ENCODE assay signal across 8 cellular contexts in the genomic region with DNA sequence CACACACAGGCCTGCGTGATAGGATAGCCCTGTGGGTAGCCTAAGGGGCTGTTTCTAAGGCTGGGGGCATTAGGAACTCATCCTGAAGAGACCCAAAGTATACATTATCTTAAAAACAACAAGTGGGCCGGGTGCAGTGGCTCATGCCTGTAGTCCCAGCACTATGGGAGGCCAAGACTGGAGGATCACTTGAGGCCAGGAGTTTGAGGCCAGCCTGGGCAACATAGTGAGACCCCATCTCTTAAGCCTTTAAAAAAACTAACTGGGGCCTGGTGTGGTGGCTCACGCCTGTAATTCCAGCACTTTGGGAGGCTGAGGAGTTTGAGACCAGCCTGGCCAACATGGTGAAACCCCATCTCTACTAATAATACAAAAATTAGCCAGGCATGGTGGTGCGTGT. TPM values are rescaled to one million over a fixed set of nuclear protein-coding genes. Genes with fewer than 3 reads are reported as not detected.
A peak's percentile ranks its signal among the peaks of the same experiment; 100 is the strongest.
DNase-seq lines count a peak whose midpoint lies in the region; ATAC-seq, FAIRE-seq and TF ChIP-seq lines count a peak whose summit lies in the region.
"Not testable (repeated sequence)": the region's sequence is repeated elsewhere in the genome, so short reads cannot be mapped to it uniquely, and the experiment has no call there.
"Had no signal": no experiment of that assay in that cellular context is flagged by ENCODE, and none has a peak within 500 bp of the region (broad histone marks: within the 10 kb centered on the region; RNA-seq: fewer than 3 reads in every experiment).

No MANE protein-coding gene starts in this region.

- DNase-seq in RWPE1 (ENCODE audit: low spot score); WTC11 (ENCODE audit: low spot score); H1 (ENCODE audit: low read depth in 1 of 2, low spot score in 2 of 2); HepG2 (ENCODE audit: low spot score); neuronal stem cell (ENCODE audit: low spot score): not testable (repeated sequence)

- H3K18ac ChIP-seq in H1 (ENCODE audit: extremely low read depth, low read length), result not testable (repeated sequence)
- H3K18ac ChIP-seq in neuronal stem cell (ENCODE audit: low read length), result peak overlapping the region; percentile 48

- H4K20me1 ChIP-seq in H1 (replicated peaks in 1 of 2; ENCODE audit: control insufficient read depth in 1 of 2, insufficient read depth in 2 of 2, low read length in 2 of 2); HepG2 (ENCODE audit: insufficient read depth, low read length): not testable (repeated sequence)

- H3K4me3 Mint-ChIP-seq in WTC11, result not testable (repeated sequence)

- WGBS in H1 (ENCODE audit: extremely low coverage in 1 of 2, insufficient coverage in 1 of 2, insufficient read length in 1 of 2, insufficient replicate concordance in 2 of 2, low coverage in 1 of 2, low lambda C conversion rate in 2 of 2, missing lambda C conversion rate in 1 of 2), 2 experiments, result 83% methylated on average over 4 of the region's 4 CpGs; no CpG with 5 or more reads in 1 of the 2 experiments
- WGBS in HepG2 (ENCODE audit: low lambda C conversion rate), result 53% methylated on average over 3 of the region's 4 CpGs
- no CpG with 5 or more reads among the region's 4 CpGs for WGBS in neuronal stem cell (ENCODE audit: extremely low coverage in 2 of 2, insufficient read length in 2 of 2, insufficient replicate concordance in 1 of 2), 2 donors

- POLR2A ChIA-PET in HEK293 (lab: Yijun Ruan, JAX), result interaction anchor here (1.0 kb wide), 1 partner anchor 67 kb away, joined by 3 read pairs; a partner anchor contains a TSS
- POLR2A ChIA-PET in RWPE1 (lab: Yijun Ruan, JAX; ENCODE audit: low non-redundant PET), result interaction anchor here (0.6 kb wide), 1 partner anchor 19 kb away, joined by 3 read pairs; no protein-coding TSS in a partner anchor
- POLR2A ChIA-PET in WTC11 (lab: Charles Lee); H1 (lab: Charles Lee; ENCODE audit: partially characterized antibody); HepG2 (lab: Yijun Ruan, JAX): not testable (repeated sequence)

- H3K4ac ChIP-seq in H1 (replicated peaks; ENCODE audit: insufficient read length, low read depth, low read length); neuronal stem cell (ENCODE audit: low read length): not testable (repeated sequence)

- not testable (repeated sequence) for H3K36me3 Mint-ChIP-seq in WTC11

- not testable (repeated sequence) for H2AFZ ChIP-seq in H1 (ENCODE audit: low read length); HepG2 (ENCODE audit: low read length); neuronal stem cell (ENCODE audit: low read length)

- H3K4me3 ChIP-seq in HEK293 (ENCODE audit: low read depth, low read length); H1 (ENCODE audit: extremely low read depth in 1 of 4, insufficient read depth in 2 of 4, low read depth in 3 of 4, low read length in 4 of 4); HepG2 (replicated peaks in 1 of 3; ENCODE audit: insufficient read depth in 1 of 3, low read depth in 2 of 3, low read length in 3 of 3); neuronal stem cell (ENCODE audit: low read length in 2 of 2): not testable (repeated sequence)

- not testable (repeated sequence) for H3K27me3 Mint-ChIP-seq in WTC11 (ENCODE audit: low read depth)

- H3K27ac Mint-ChIP-seq in WTC11, result not testable (repeated sequence)

- H2BK120ac ChIP-seq in H1 (replicated peaks; ENCODE audit: low read depth, low read length); neuronal stem cell (ENCODE audit: low read depth, low read length): not testable (repeated sequence)

- not testable (repeated sequence) for TF ChIP-seq RAD21 in H1 (IDR thresholded peaks at IDR 0.05 in 1 of 2, conservative IDR thresholded peaks at IDR 0.05 in 1 of 2; ENCODE audit: low read depth in 2 of 2, low read length in 2 of 2); HepG2 (CRISPR knock-in tag; IDR thresholded peaks at IDR 0.05)

- not testable (repeated sequence) for H3K27ac ChIP-seq in HEK293 (ENCODE audit: extremely low read depth, low read depth, low read length); H1 (ENCODE audit: low read depth, low read length); HepG2 (ENCODE audit: extremely low read length, insufficient read depth, low read length); neuronal stem cell (replicated peaks; ENCODE audit: low read length)
- peak overlapping the region; percentile 99 for H3K27ac ChIP-seq in RWPE1

- peak overlapping the region; percentile 65 for H4K91ac ChIP-seq in H1 (replicated peaks; ENCODE audit: insufficient read length, low read length)
- not testable (repeated sequence) for H4K91ac ChIP-seq in neuronal stem cell (ENCODE audit: low read depth, low read length, poor library complexity)

- not testable (repeated sequence) for H3K79me2 ChIP-seq in H1 (ENCODE audit: control insufficient read depth in 1 of 2, insufficient read depth in 2 of 2, low read length in 2 of 2); HepG2 (ENCODE audit: insufficient read depth, low read length)

- in situ Hi-C loops in HepG2 (cut with HindIII; ENCODE audit: extremely low pct_ligation_motif_present, low pct_unique_long_range_greater_than_20kb), result not testable (repeated sequence)

- H2BK5ac ChIP-seq in H1 (ENCODE audit: low read depth, low read length); neuronal stem cell (ENCODE audit: low read length): not testable (repeated sequence)

- CTCF ChIA-PET in HEK293 (lab: Yijun Ruan, JAX) (interaction anchor here (1.0 kb wide), 1 partner anchor 8 kb away, joined by 3 read pairs; no protein-coding TSS in a partner anchor), RWPE1 (lab: Yijun Ruan, JAX) (interaction anchor here (0.5 kb wide), 1 partner anchor 113 kb away, joined by 5 read pairs; no protein-coding TSS in a partner anchor), H1 (lab: Charles Lee; ENCODE audit: partially characterized antibody) (interaction anchor here (0.6 kb wide), 1 partner anchor 66 kb away, joined by 3 read pairs; no protein-coding TSS in a partner anchor)
- CTCF ChIA-PET in WTC11 (lab: Charles Lee); HepG2 (lab: Yijun Ruan, JAX; ENCODE audit: low intra/inter-chr PET ratio, low total read pairs): not testable (repeated sequence)

- intact Hi-C loops in HepG2 (cut with micrococcal nuclease; ENCODE audit: unreplicated experiment), result not testable (repeated sequence)

- not testable (repeated sequence) for H3K36me3 ChIP-seq in HEK293 (ENCODE audit: control insufficient read depth in 2 of 2, insufficient read depth in 1 of 2, low read length in 2 of 2); H1 (ENCODE audit: control insufficient read depth in 2 of 4, insufficient read depth in 4 of 4, low read length in 3 of 4); HepG2 (replicated peaks in 1 of 2; ENCODE audit: control insufficient read depth in 1 of 2, insufficient read depth in 2 of 2, low read length in 2 of 2); neuronal stem cell (replicated peaks in 1 of 2; ENCODE audit: control insufficient read depth in 2 of 2, insufficient read depth in 2 of 2, low read length in 2 of 2)

- not testable (repeated sequence) for H2AK5ac ChIP-seq in H1 (ENCODE audit: low read depth, low read length)
- peak overlapping the region; percentile 83 for H2AK5ac ChIP-seq in neuronal stem cell (ENCODE audit: low read depth, low read length)

- not testable (repeated sequence) for H4K8ac ChIP-seq in H1 (ENCODE audit: extremely low read depth, insufficient read depth, low read length); neuronal stem cell (ENCODE audit: low read depth, low read length)

- not testable (repeated sequence) for FAIRE-seq in H1 (lab: Jason Lieb, UNC); HepG2 (lab: Jason Lieb, UNC)

- not testable (repeated sequence) for H3K4me1 ChIP-seq in HEK293 (ENCODE audit: control insufficient read depth, insufficient read depth, low read length); H1 (replicated peaks in 1 of 4; ENCODE audit: control insufficient read depth in 3 of 4, insufficient read depth in 4 of 4, low read length in 3 of 4); neuronal stem cell (ENCODE audit: control insufficient read depth in 2 of 2, insufficient read depth in 1 of 2, low read depth in 1 of 2, low read length in 2 of 2)
- peaks cover 24% of the 10 kb centered on the region; the same call in 1 of the 2 replicates for H3K4me1 ChIP-seq in HepG2 (ENCODE audit: insufficient read depth, low read length)

- not testable (repeated sequence) for H3K9me3 Mint-ChIP-seq in WTC11

- TF ChIP-seq EP300 in H1 (IDR thresholded peaks at IDR 0.05; ENCODE audit: borderline replicate concordance in 1 of 2, low read depth in 2 of 2, low read length in 2 of 2); HepG2 (IDR thresholded peaks at IDR 0.05; ENCODE audit: low read depth in 2 of 2, low read length in 2 of 2); HepG2 (CRISPR knock-in tag; IDR thresholded peaks at IDR 0.05; ENCODE audit: borderline replicate concordance): not testable (repeated sequence)

- not testable (repeated sequence) for H3K27me3 ChIP-seq in H1 (replicated peaks in 1 of 4; ENCODE audit: control insufficient read depth in 3 of 4, extremely low read depth in 1 of 4, insufficient read depth in 3 of 4, low read length in 3 of 4); neuronal stem cell (ENCODE audit: control insufficient read depth in 3 of 3, insufficient read depth in 3 of 3, low read depth in 1 of 3, low read length in 3 of 3)
- H3K27me3 ChIP-seq in HepG2 (ENCODE audit: control insufficient read depth in 1 of 2, insufficient read depth in 2 of 2, low read length in 2 of 2), result peaks cover 5 to 24% of the 10 kb centered on the region in 2 experiments; a peak in 3 of 5 replicates

- not testable (repeated sequence) for H3K9ac ChIP-seq in H1 (replicated peaks in 1 of 4; ENCODE audit: extremely low read depth in 1 of 4, low read depth in 3 of 4, low read length in 3 of 4); HepG2 (ENCODE audit: insufficient read depth, low read depth, low read length); neuronal stem cell (ENCODE audit: low read depth, low read length, poor library complexity)

- not testable (repeated sequence) for H3K9me3 ChIP-seq in HEK293 (ENCODE audit: control insufficient read depth, insufficient read depth, low read depth, low read length); H1 (ENCODE audit: insufficient read depth in 2 of 2, low read depth in 1 of 2, low read length in 1 of 2); HepG2 (ENCODE audit: low read length); neuronal stem cell (replicated peaks in 1 of 2; ENCODE audit: control insufficient read depth in 2 of 2, insufficient read depth in 1 of 2, low read depth in 1 of 2, low read length in 2 of 2)

- not testable (repeated sequence) for TF ChIP-seq CTCF in HEK293 (tag by site-specific recombination; IDR thresholded peaks at IDR 0.05); RWPE1 (conservative IDR thresholded peaks at IDR 0.05; ENCODE audit: low read depth); WTC11 (IDR thresholded peaks at IDR 0.05); H1 (IDR thresholded peaks at IDR 0.05; ENCODE audit: control extremely low read depth in 1 of 3, insufficient read depth in 1 of 3, low read depth in 1 of 3, low read length in 3 of 3); HepG2 (CRISPR knock-in tag; IDR thresholded peaks at IDR 0.05)

- H3K56ac ChIP-seq in H1 (replicated peaks; ENCODE audit: insufficient read length, low read depth, low read length), result not testable (repeated sequence)

- H3K4me1 Mint-ChIP-seq in WTC11, result peaks cover 32% of the 10 kb centered on the region

- H2BK12ac ChIP-seq in H1 (ENCODE audit: low read depth, low read length), result not testable (repeated sequence)
- peak overlapping the region; percentile 10 for H2BK12ac ChIP-seq in neuronal stem cell (ENCODE audit: low read length)

- not testable (repeated sequence) for H2BK20ac ChIP-seq in H1 (ENCODE audit: low read length)

- not testable (repeated sequence) for H3K4me2 ChIP-seq in H1 (ENCODE audit: insufficient read depth in 1 of 2, low read depth in 2 of 2, low read length in 2 of 2); HepG2 (ENCODE audit: low read depth, low read length); neuronal stem cell (ENCODE audit: insufficient read depth, low read length, poor library complexity, severe bottlenecking)

- H3K14ac ChIP-seq in H1 (ENCODE audit: insufficient read length); neuronal stem cell (ENCODE audit: low read length): not testable (repeated sequence)

- H4K5ac ChIP-seq in H1 (ENCODE audit: insufficient read length, low read depth, low read length), result not testable (repeated sequence)

- ATAC-seq in WTC11, HepG2: not testable (repeated sequence)

- H2BK15ac ChIP-seq in H1 (ENCODE audit: low read length) (peak overlapping the region; percentile 92; the same call in 1 of the 2 replicates), neuronal stem cell (ENCODE audit: low read length) (peak overlapping the region; percentile 38)

- BruUV-seq in HepG2 (replicated peaks; lab: Mats Ljungman, UMichigan), result not testable (repeated sequence)

- not testable (repeated sequence) for H3K79me1 ChIP-seq in H1 (ENCODE audit: low read depth, low read length); neuronal stem cell (ENCODE audit: low read depth, low read length)

- H3K23me2 ChIP-seq in H1 (ENCODE audit: low read depth, low read length), result not testable (repeated sequence)

- H3K23ac ChIP-seq in H1 (ENCODE audit: insufficient read length), result not testable (repeated sequence)
- peak overlapping the region; percentile 96 for H3K23ac ChIP-seq in neuronal stem cell (ENCODE audit: low read depth, low read length, poor library complexity)

- TF ChIP-seq POLR2A in H1 (IDR thresholded peaks at IDR 0.05; ENCODE audit: control extremely low read depth in 1 of 2, low read depth in 2 of 2, low read length in 2 of 2); HepG2 (IDR thresholded peaks at IDR 0.05; ENCODE audit: insufficient read depth in 1 of 2, low read depth in 2 of 2, low read length in 2 of 2): not testable (repeated sequence)

RNA-seq across cellular contexts. Expression of a gene that starts 0.8 kb away (rescaled TPM):
- 1.8 to 9.3 TPM (median 3.3 TPM) in 3 replicates for total RNA-seq in WTC11 (2021)
- total RNA-seq in H1 (2021; fragmentation: NEBNext Ultra II Directional; extraction: Animal tissue kit (Norgen Biotek cat#: 25700)), result 1.4 and 1.5 TPM in 2 replicates
- 2.4 and 4.0 TPM in 2 replicates for polyA plus RNA-seq in H1 (2011; rRNA removed)
- 2.0 TPM for polyA plus RNA-seq in H1 (2011; cell fraction: cytosol; rRNA removed)
- polyA plus RNA-seq in H1 (2011; cell fraction: nucleus; rRNA removed), result 2.0 TPM
- polyA plus RNA-seq in H1 (2012, experiment 1 of 2), result 1.1 to 3.8 TPM (median 2.8 TPM) in 4 replicates
- 14.2 TPM for polyA plus RNA-seq in H1 (2012, experiment 2 of 2)
- polyA plus RNA-seq in H1 (2013, experiment 1 of 2), result 7.1 TPM
- polyA plus RNA-seq in H1 (2013, experiment 2 of 2), result 6.4 TPM
- 1.8 and 3.0 TPM in 2 replicates for polyA minus RNA-seq in H1 (2011; rRNA and poly(A)+ RNA removed)
- polyA minus RNA-seq in H1 (2011; cell fraction: cytosol; rRNA and poly(A)+ RNA removed), result 2.8 TPM
- polyA minus RNA-seq in H1 (2011; cell fraction: nucleus; rRNA and poly(A)+ RNA removed), result 2.1 TPM
- total RNA-seq in HepG2 (2016; rRNA removed; fragmentation: Illumina TruSeq; extraction: Trizol), result not detected in 2 replicates
- 1.5 TPM in 1 of 2 replicates, not detected in the other for total RNA-seq in HepG2 (2016; cell fraction: cytosol; rRNA removed; fragmentation: Illumina TruSeq; extraction: Trizol; ENCODE audit: low read depth)
- total RNA-seq in HepG2 (2016; cell fraction: insoluble cytoplasmic fraction; rRNA removed; fragmentation: Illumina TruSeq; extraction: Trizol), result 1.2 TPM in 1 of 2 replicates, not detected in the other
- 2.2 TPM in 1 of 2 replicates, not detected in the other for total RNA-seq in HepG2 (2016; cell fraction: membrane; rRNA removed; fragmentation: Illumina TruSeq; extraction: Trizol)
- not detected in 2 replicates for total RNA-seq in HepG2 (2016; cell fraction: nucleus; rRNA removed; fragmentation: Illumina TruSeq; extraction: Trizol)
- polyA plus RNA-seq in HepG2 (2011; rRNA removed), result not detected in 2 replicates
- not detected in 2 replicates for polyA plus RNA-seq in HepG2 (2011; cell fraction: cytosol; rRNA removed)
- polyA plus RNA-seq in HepG2 (2011; cell fraction: nucleus; rRNA removed), result not detected in 2 replicates
- polyA plus RNA-seq in HepG2 (2012), result not detected in 2 replicates
- not detected in 2 replicates for polyA plus RNA-seq in HepG2 (2016; cell fraction: cytosol; fragmentation: Illumina TruSeq; extraction: Trizol; ENCODE audit: low read depth)
- polyA plus RNA-seq in HepG2 (2016; cell fraction: insoluble cytoplasmic fraction; fragmentation: Illumina TruSeq; extraction: Trizol; ENCODE audit: low read depth), result not detected in 2 replicates
- polyA plus RNA-seq in HepG2 (2016; cell fraction: membrane; fragmentation: Illumina TruSeq; extraction: Trizol; ENCODE audit: low read depth), result not detected in 2 replicates
- polyA plus RNA-seq in HepG2 (2016; cell fraction: nucleus; fragmentation: Illumina TruSeq; extraction: Trizol; ENCODE audit: insufficient read depth, low read depth), result not detected in 2 replicates
- 0.80 and 89.9 TPM in 2 replicates for polyA minus RNA-seq in HepG2 (2011; rRNA and poly(A)+ RNA removed; ENCODE audit: low replicate concordance)
- polyA minus RNA-seq in HepG2 (2011; cell fraction: cytosol; rRNA and poly(A)+ RNA removed), result not detected in 2 replicates
- polyA minus RNA-seq in HepG2 (2011; cell fraction: nucleus; rRNA and poly(A)+ RNA removed), result not detected in 2 replicates
- 11.6 TPM for polyA plus RNA-seq in neuronal stem cell (2013, experiment 1 of 2)
- 8.8 TPM for polyA plus RNA-seq in neuronal stem cell (2013, experiment 2 of 2)

RNA-seq across cellular contexts. Expression of a gene that starts 16.1 kb away (rescaled TPM):
- total RNA-seq in WTC11 (2021) (18.1 to 27.9 TPM (median 24.4 TPM) in 3 replicates), HepG2 (2016; rRNA removed; fragmentation: Illumina TruSeq; extraction: Trizol) (32.3 and 63.8 TPM in 2 replicates)
- 10.8 and 11.8 TPM in 2 replicates for total RNA-seq in H1 (2021; fragmentation: NEBNext Ultra II Directional; extraction: Animal tissue kit (Norgen Biotek cat#: 25700))
- polyA plus RNA-seq in H1 (2011; rRNA removed) (27.5 and 30.8 TPM in 2 replicates), HepG2 (2011; rRNA removed) (33.3 and 48.2 TPM in 2 replicates)
- polyA plus RNA-seq in H1 (2011; cell fraction: cytosol; rRNA removed), result 22.9 TPM
- 48.5 TPM for polyA plus RNA-seq in H1 (2011; cell fraction: nucleus; rRNA removed)
- 11.6 to 24.9 TPM (median 20.9 TPM) in 4 replicates for polyA plus RNA-seq in H1 (2012, experiment 1 of 2)
- 16.4 TPM for polyA plus RNA-seq in H1 (2012, experiment 2 of 2)
- polyA plus RNA-seq in H1 (2013, experiment 1 of 2), result 14.0 TPM
- 14.2 TPM for polyA plus RNA-seq in H1 (2013, experiment 2 of 2)
- polyA minus RNA-seq in H1 (2011; rRNA and poly(A)+ RNA removed), result 11.1 and 13.8 TPM in 2 replicates
- 6.3 TPM for polyA minus RNA-seq in H1 (2011; cell fraction: cytosol; rRNA and poly(A)+ RNA removed)
- 8.1 TPM for polyA minus RNA-seq in H1 (2011; cell fraction: nucleus; rRNA and poly(A)+ RNA removed)
- total RNA-seq in HepG2 (2016; cell fraction: cytosol; rRNA removed; fragmentation: Illumina TruSeq; extraction: Trizol; ENCODE audit: low read depth), result 7.6 and 8.8 TPM in 2 replicates
- 34.6 and 61.6 TPM in 2 replicates for total RNA-seq in HepG2 (2016; cell fraction: insoluble cytoplasmic fraction; rRNA removed; fragmentation: Illumina TruSeq; extraction: Trizol)
- total RNA-seq in HepG2 (2016; cell fraction: membrane; rRNA removed; fragmentation: Illumina TruSeq; extraction: Trizol), result 25.9 and 27.1 TPM in 2 replicates
- 48.0 and 57.4 TPM in 2 replicates for total RNA-seq in HepG2 (2016; cell fraction: nucleus; rRNA removed; fragmentation: Illumina TruSeq; extraction: Trizol)
- 37.9 and 40.0 TPM in 2 replicates for polyA plus RNA-seq in HepG2 (2011; cell fraction: cytosol; rRNA removed)
- 48.0 and 53.5 TPM in 2 replicates for polyA plus RNA-seq in HepG2 (2011; cell fraction: nucleus; rRNA removed)
- 16.6 and 28.9 TPM in 2 replicates for polyA plus RNA-seq in HepG2 (2012)
- polyA plus RNA-seq in HepG2 (2016; cell fraction: cytosol; fragmentation: Illumina TruSeq; extraction: Trizol; ENCODE audit: low read depth), result 6.9 and 7.7 TPM in 2 replicates
- polyA plus RNA-seq in HepG2 (2016; cell fraction: insoluble cytoplasmic fraction; fragmentation: Illumina TruSeq; extraction: Trizol; ENCODE audit: low read depth), result 34.3 and 36.7 TPM in 2 replicates
- polyA plus RNA-seq in HepG2 (2016; cell fraction: membrane; fragmentation: Illumina TruSeq; extraction: Trizol; ENCODE audit: low read depth), result 21.4 and 22.0 TPM in 2 replicates
- 116 and 122 TPM in 2 replicates for polyA plus RNA-seq in HepG2 (2016; cell fraction: nucleus; fragmentation: Illumina TruSeq; extraction: Trizol; ENCODE audit: insufficient read depth, low read depth)
- 2.6 and 50.7 TPM in 2 replicates for polyA minus RNA-seq in HepG2 (2011; rRNA and poly(A)+ RNA removed; ENCODE audit: low replicate concordance)
- polyA minus RNA-seq in HepG2 (2011; cell fraction: cytosol; rRNA and poly(A)+ RNA removed), result 11.6 and 15.7 TPM in 2 replicates
- 7.5 and 10.8 TPM in 2 replicates for polyA minus RNA-seq in HepG2 (2011; cell fraction: nucleus; rRNA and poly(A)+ RNA removed)
- polyA plus RNA-seq in neuronal stem cell (2013, experiment 1 of 2), result 4.3 TPM
- polyA plus RNA-seq in neuronal stem cell (2013, experiment 2 of 2), result 4.1 TPM
- total RNA-seq: Calu3; CD4-positive, alpha-beta memory T cell had no signal

RNA-seq across cellular contexts. Expression of a gene that starts 36.0 kb away (rescaled TPM):
- total RNA-seq in WTC11 (2021), result 60.9 to 79.2 TPM (median 62.1 TPM) in 3 replicates
- total RNA-seq in H1 (2021; fragmentation: NEBNext Ultra II Directional; extraction: Animal tissue kit (Norgen Biotek cat#: 25700)), result 55.6 and 59.1 TPM in 2 replicates
- 37.4 and 52.3 TPM in 2 replicates for polyA plus RNA-seq in H1 (2011; rRNA removed)
- polyA plus RNA-seq in H1 (2011; cell fraction: cytosol; rRNA removed), result 21.2 TPM
- polyA plus RNA-seq in H1 (2011; cell fraction: nucleus; rRNA removed), result 51.1 TPM
- polyA plus RNA-seq in H1 (2012, experiment 1 of 2), result 31.3 to 36.8 TPM (median 34.1 TPM) in 4 replicates
- polyA plus RNA-seq in H1 (2012, experiment 2 of 2), result 43.6 TPM
- polyA plus RNA-seq in H1 (2013, experiment 1 of 2), result 37.5 TPM
- polyA plus RNA-seq in H1 (2013, experiment 2 of 2), result 39.2 TPM
- polyA minus RNA-seq in H1 (2011; rRNA and poly(A)+ RNA removed), result 14.7 and 20.1 TPM in 2 replicates
- 43.4 TPM for polyA minus RNA-seq in H1 (2011; cell fraction: cytosol; rRNA and poly(A)+ RNA removed)
- polyA minus RNA-seq in H1 (2011; cell fraction: nucleus; rRNA and poly(A)+ RNA removed), result 24.9 TPM
- total RNA-seq in HepG2 (2016; rRNA removed; fragmentation: Illumina TruSeq; extraction: Trizol), result 5.2 and 5.5 TPM in 2 replicates
- total RNA-seq in HepG2 (2016; cell fraction: cytosol; rRNA removed; fragmentation: Illumina TruSeq; extraction: Trizol; ENCODE audit: low read depth), result 2.2 and 3.3 TPM in 2 replicates
- 4.7 and 6.9 TPM in 2 replicates for total RNA-seq in HepG2 (2016; cell fraction: insoluble cytoplasmic fraction; rRNA removed; fragmentation: Illumina TruSeq; extraction: Trizol)
- 4.2 and 4.5 TPM in 2 replicates for total RNA-seq in HepG2 (2016; cell fraction: membrane; rRNA removed; fragmentation: Illumina TruSeq; extraction: Trizol)
- 7.1 and 7.5 TPM in 2 replicates for total RNA-seq in HepG2 (2016; cell fraction: nucleus; rRNA removed; fragmentation: Illumina TruSeq; extraction: Trizol)
- 6.2 and 7.0 TPM in 2 replicates for polyA plus RNA-seq in HepG2 (2011; rRNA removed)
- polyA plus RNA-seq in HepG2 (2011; cell fraction: cytosol; rRNA removed), result 2.7 and 4.1 TPM in 2 replicates
- 18.5 and 23.3 TPM in 2 replicates for polyA plus RNA-seq in HepG2 (2011; cell fraction: nucleus; rRNA removed)
- polyA plus RNA-seq in HepG2 (2012), result 5.0 and 6.3 TPM in 2 replicates
- polyA plus RNA-seq in HepG2 (2016; cell fraction: cytosol; fragmentation: Illumina TruSeq; extraction: Trizol; ENCODE audit: low read depth), result 1.3 and 1.5 TPM in 2 replicates
- polyA plus RNA-seq in HepG2 (2016; cell fraction: insoluble cytoplasmic fraction; fragmentation: Illumina TruSeq; extraction: Trizol; ENCODE audit: low read depth), result 6.9 and 7.6 TPM in 2 replicates
- polyA plus RNA-seq in HepG2 (2016; cell fraction: membrane; fragmentation: Illumina TruSeq; extraction: Trizol; ENCODE audit: low read depth), result 2.1 and 2.2 TPM in 2 replicates
- 15.2 and 17.1 TPM in 2 replicates for polyA plus RNA-seq in HepG2 (2016; cell fraction: nucleus; fragmentation: Illumina TruSeq; extraction: Trizol; ENCODE audit: insufficient read depth, low read depth)
- 19.1 and 19.3 TPM in 2 replicates for polyA minus RNA-seq in HepG2 (2011; rRNA and poly(A)+ RNA removed; ENCODE audit: low replicate concordance)
- polyA minus RNA-seq in HepG2 (2011; cell fraction: cytosol; rRNA and poly(A)+ RNA removed), result 6.9 and 9.4 TPM in 2 replicates
- 8.8 and 10.3 TPM in 2 replicates for polyA minus RNA-seq in HepG2 (2011; cell fraction: nucleus; rRNA and poly(A)+ RNA removed)
- 12.1 TPM for polyA plus RNA-seq in neuronal stem cell (2013, experiment 1 of 2)
- polyA plus RNA-seq in neuronal stem cell (2013, experiment 2 of 2), result 12.0 TPM
